Comparison of ENCODE assay signal across 1 cellular context in the genomic region with DNA sequence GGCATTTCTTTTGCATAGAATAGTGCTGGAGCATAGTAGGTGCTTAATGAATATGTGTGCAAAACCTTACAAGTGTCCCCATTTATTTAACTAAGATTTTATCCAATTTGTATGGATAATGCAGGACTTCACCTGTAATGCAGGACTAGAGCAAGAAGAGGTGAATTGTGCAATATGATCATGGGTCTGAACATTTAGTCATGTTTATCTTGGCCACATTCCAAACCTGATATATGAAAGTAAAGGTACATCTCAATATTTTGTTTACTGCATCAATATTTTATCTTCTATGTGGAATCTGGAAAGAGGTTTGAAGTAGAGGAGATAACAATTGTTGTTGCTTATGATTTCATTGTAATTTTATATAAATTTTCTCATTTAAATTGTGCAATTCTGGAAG.
TF ChIP-seq lines count a peak whose summit lies in the region.

No MANE protein-coding gene starts in this region.

TF ChIP-seq in HCT116, 20 proteins besides CTCF, POLR2A, EP300 and RAD21 (continued from another document):
- no peak for TF ChIP-seq ZBTB33 (IDR thresholded peaks at IDR 0.05; ENCODE audit: extremely low read depth, insufficient replicate concordance, low read length)
- TF ChIP-seq, protein P1, sequence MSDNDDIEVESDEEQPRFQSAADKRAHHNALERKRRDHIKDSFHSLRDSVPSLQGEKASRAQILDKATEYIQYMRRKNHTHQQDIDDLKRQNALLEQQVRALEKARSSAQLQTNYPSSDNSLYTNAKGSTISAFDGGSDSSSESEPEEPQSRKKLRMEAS (IDR thresholded peaks at IDR 0.05), result no peak
